33 cellular contexts compared by ENCODE assay signal in the genomic region with DNA sequence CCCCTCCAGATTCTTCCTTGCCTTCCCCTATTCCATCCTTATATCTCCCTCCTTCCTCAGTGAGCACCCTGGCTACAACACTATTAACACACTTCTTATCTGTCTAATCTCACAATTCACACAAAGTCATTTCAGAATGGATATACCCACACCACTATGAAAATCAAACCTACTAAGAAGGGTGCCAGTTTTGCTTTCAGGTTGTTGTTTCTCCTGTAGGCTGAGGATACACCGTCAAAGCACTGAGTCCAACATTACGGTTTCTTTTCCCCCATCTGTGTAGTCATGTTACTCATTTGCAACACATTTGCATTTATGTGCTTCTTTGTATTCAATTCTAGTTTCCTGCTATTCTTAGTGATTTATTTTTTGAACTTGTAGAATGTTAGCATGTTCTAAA. TPM values are rescaled to one million over a fixed set of nuclear protein-coding genes. Genes with fewer than 3 reads are reported as not detected.
"Had no signal": no experiment of that assay in that cellular context is flagged by ENCODE, and none has a peak within 500 bp of the region (broad histone marks: within the 10 kb centered on the region; RNA-seq: fewer than 3 reads in every experiment).

No MANE protein-coding gene starts in this region.

- ATAC-seq: activated CD8-positive, alpha-beta T cell treated with anti-CD3 and anti-CD28 coated beads, Interleukin-2, amount 10 ng/mL, durations not matched to agents 7 days and 5 days; activated naive CD4-positive, alpha-beta T cell treated with anti-CD3 and anti-CD28 coated beads, Interleukin-2, amount 50 U/mL, for 72 hours; body of pancreas; PC-3; SK-N-SH treated with all-trans-retinoic acid at 6 μM for 48 hours had no signal

- H3K27ac ChIP-seq: adrenal gland, body of pancreas, breast epithelium, WERI-Rb-1 had no signal

- H3K4me3 Mint-ChIP-seq: activated CD8-positive, alpha-beta T cell treated with anti-CD3 and anti-CD28 coated beads, Interleukin-2, amount 10 ng/mL, durations not matched to agents 7 days and 5 days; activated naive CD4-positive, alpha-beta T cell treated with anti-CD3 and anti-CD28 coated beads for 36 hours; activated T-cell treated with anti-CD3 and anti-CD28 coated beads, Interleukin-2, amount 50 U/mL, for 24 hours had no signal

- H3K27me3 ChIP-seq: breast epithelium had no signal

- H3K4me3 ChIP-seq: adrenal gland, body of pancreas, breast epithelium, MG63, Peyer's patch had no signal

- H3K9me3 Mint-ChIP-seq: activated naive CD4-positive, alpha-beta T cell treated with anti-CD3 and anti-CD28 coated beads for 36 hours; activated naive CD4-positive, alpha-beta T cell treated with anti-CD3 and anti-CD28 coated beads, Interleukin-2, amount 50 U/mL, for 72 hours; activated T-cell treated with anti-CD3 and anti-CD28 coated beads, Interleukin-2, amount 50 U/mL, for 24 hours had no signal

- DNase-seq: activated CD4-positive, alpha-beta T cell treated with anti-CD3 and anti-CD28 coated beads for 1 hour; activated CD4-positive, alpha-beta T cell treated with anti-CD3 and anti-CD28 coated beads for 48 hours; activated CD4-positive, CD25-positive, alpha-beta regulatory T cell; activated CD8-positive, alpha-beta T cell treated with anti-CD3 and anti-CD28 coated beads, Interleukin-2, amount 10 ng/mL, durations not matched to agents 7 days and 5 days; activated gamma-delta T cell treated with Interleukin-2 at 50 U/mL for 16 hours; activated naive CD4-positive, alpha-beta T cell treated with anti-CD3 and anti-CD28 coated beads for 36 hours; activated T-cell treated with anti-CD3 and anti-CD28 coated beads, Interleukin-2, amount 50 U/mL, for 24 hours; adrenal gland; body of pancreas; Kasumi-1; KG1; MG63; NCI-H1048; NCI-H1436 treated with DMSO at 0.1 percent for 48 hours; NCI-H1694 treated with DMSO at 0.1 percent for 48 hours; NCI-H2029; NCI-H345; NCI-H524 treated with DMSO at 0.1 percent for 48 hours; NCI-H774; NK-92 treated with Interleukin-12 subunit alpha and Interleukin-12 subunit beta, amount 100 ng/mL, for 24 hours; PC-3; RPMI8226; SHP77 treated with DMSO at 0.1 percent for 48 hours; SW 1271; T-helper 1 cell; T-helper 2 cell; T-helper 9 cell; WERI-Rb-1 had no signal

- FAIRE-seq: astrocyte had no signal

- H3K36me3 ChIP-seq: adrenal gland, breast epithelium, MG63, Peyer's patch, WERI-Rb-1 had no signal

- H3K9me3 ChIP-seq: adrenal gland, body of pancreas, breast epithelium, MG63, Peyer's patch had no signal

- H3K4me1 ChIP-seq: Peyer's patch had no signal

- H3K27ac Mint-ChIP-seq: activated CD8-positive, alpha-beta T cell treated with anti-CD3 and anti-CD28 coated beads, Interleukin-2, amount 10 ng/mL, durations not matched to agents 7 days and 5 days; activated naive CD4-positive, alpha-beta T cell treated with anti-CD3 and anti-CD28 coated beads for 36 hours; activated naive CD4-positive, alpha-beta T cell treated with anti-CD3 and anti-CD28 coated beads, Interleukin-2, amount 50 U/mL, for 72 hours; activated T-cell treated with anti-CD3 and anti-CD28 coated beads, Interleukin-2, amount 50 U/mL, for 24 hours had no signal

- H3K36me3 Mint-ChIP-seq: activated naive CD4-positive, alpha-beta T cell treated with anti-CD3 and anti-CD28 coated beads, Interleukin-2, amount 50 U/mL, for 72 hours had no signal

RNA-seq across cellular contexts. Expression of a gene that starts 6.6 kb away (rescaled TPM):
- total RNA-seq: activated naive CD4-positive, alpha-beta T cell treated with anti-CD3 and anti-CD28 coated beads for 36 hours; activated naive CD4-positive, alpha-beta T cell treated with anti-CD3 and anti-CD28 coated beads, Interleukin-2, amount 50 U/mL, for 72 hours; PC-3 had no signal
